14 cellular contexts compared by ENCODE assay signal in the genomic region with DNA sequence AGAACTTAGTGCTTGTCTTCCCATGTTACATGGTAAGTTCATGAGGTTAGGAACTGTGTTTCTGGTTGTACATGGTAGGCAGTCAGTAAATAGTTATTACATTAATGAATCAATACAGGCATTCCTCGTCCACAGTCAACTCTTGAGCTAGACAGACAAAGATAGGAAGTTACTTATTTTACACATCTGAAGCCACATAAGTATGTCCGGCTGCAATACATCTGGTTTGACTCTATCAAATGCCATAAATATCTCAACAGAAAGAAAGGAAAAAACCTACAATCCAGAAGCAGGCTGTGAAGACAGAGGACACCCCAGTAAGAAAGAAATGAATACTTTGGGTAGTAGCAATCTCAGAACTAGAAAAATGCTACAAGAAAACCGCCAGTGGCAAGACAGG.
A peak's percentile ranks its signal among the peaks of the same experiment; 100 is the strongest.
DNase-seq lines count a peak whose midpoint lies in the region; ATAC-seq and TF ChIP-seq lines count a peak whose summit lies in the region.
"Had no signal": no experiment of that assay in that cellular context is flagged by ENCODE, and none has a peak within 500 bp of the region (broad histone marks: within the 10 kb centered on the region; RNA-seq: fewer than 3 reads in every experiment).

No MANE protein-coding gene starts in this region.

- H3K9me2 ChIP-seq in SK-N-SH, result no peaks in the 10 kb centered on the region

- H3K4me1 ChIP-seq in SK-N-SH (ENCODE audit: control insufficient read depth in 1 of 2, insufficient read depth in 2 of 2, low read depth in 1 of 2, low read length in 1 of 2), result peaks cover 4 to 69% of the 10 kb centered on the region in 2 experiments

- peak overlapping the region; percentile 96 for H3K27ac Mint-ChIP-seq in activated naive CD4-positive, alpha-beta T cell treated with anti-CD3 and anti-CD28 coated beads, Interleukin-2, amount 10 ng/mL, durations not matched to agents 7 days and 5 days
- H3K27ac Mint-ChIP-seq in endothelial cell (ENCODE audit: unreplicated experiment) (peak overlapping the region; percentile 43), type B pancreatic cell (no peak overlapping the region)

- H3K36me3 Mint-ChIP-seq in activated naive CD4-positive, alpha-beta T cell treated with anti-CD3 and anti-CD28 coated beads, Interleukin-2, amount 10 ng/mL, durations not matched to agents 7 days and 5 days, result peaks cover 48% of the 10 kb centered on the region
- no peaks in the 10 kb centered on the region for H3K36me3 Mint-ChIP-seq in endothelial cell (ENCODE audit: low read depth, unreplicated experiment)
- peaks cover 22% of the 10 kb centered on the region for H3K36me3 Mint-ChIP-seq in type B pancreatic cell

- H3K27me3 ChIP-seq in SK-N-SH (ENCODE audit: insufficient read depth), result no peaks in the 10 kb centered on the region
- H3K27me3 ChIP-seq: heart left ventricle had no signal

- peaks cover 97% of the 10 kb centered on the region for H3K79me2 ChIP-seq in SK-N-SH (ENCODE audit: insufficient read depth)

- TF ChIP-seq EP300 in SK-N-SH (IDR thresholded peaks at IDR 0.05; ENCODE audit: borderline replicate concordance in 1 of 2, low read depth in 1 of 2, low read length in 1 of 2), result no peak

- no peaks in the 10 kb centered on the region for H3K9me3 ChIP-seq in SK-N-SH
- H3K9me3 ChIP-seq: heart left ventricle had no signal

- peak overlapping the region; percentile 34 for H3K4me3 Mint-ChIP-seq in activated naive CD4-positive, alpha-beta T cell treated with anti-CD3 and anti-CD28 coated beads, Interleukin-2, amount 10 ng/mL, durations not matched to agents 7 days and 5 days
- H3K4me3 Mint-ChIP-seq in endothelial cell (ENCODE audit: unreplicated experiment) (no peak overlapping the region), type B pancreatic cell (peak overlapping the region; percentile 3)

- TF ChIP-seq RAD21 in SK-N-SH (IDR thresholded peaks at IDR 0.05; ENCODE audit: low read length), result no peak

- CTCF ChIA-PET in activated naive CD4-positive, alpha-beta T cell treated with anti-CD3 and anti-CD28 coated beads, Interleukin-2, amount 10 ng/mL, durations not matched to agents 7 days and 5 days (lab: Charles Lee), result interaction anchor here (1.0 to 1.8 kb wide), 5 partner anchors 9 to 86 kb away, joined by 3 to 16 read pairs (median 3); a partner anchor contains a TSS
- CTCF ChIA-PET in SK-N-SH (lab: Yijun Ruan, JAX), result interaction anchor here (0.7 kb wide), 1 partner anchor 87 kb away, joined by 3 read pairs; a partner anchor contains a TSS

- intact Hi-C loops in left colon (cut with DNase I, micrococcal nuclease), result no loop called here

- no peak for DNase-seq in activated naive CD4-positive, alpha-beta T cell treated with anti-CD3 and anti-CD28 coated beads, Interleukin-2, amount 10 ng/mL, durations not matched to agents 7 days and 5 days
- no peak for DNase-seq in activated naive CD4-positive, alpha-beta T cell treated with Interleukin-2 at 50 U/mL for 16 hours
- DNase-seq in SK-N-SH (no peak), endothelial cell (ENCODE audit: low spot score) (no peak), type B pancreatic cell (ENCODE audit: extremely low spot score, unreplicated experiment) (no peak), DMS53 treated with DMSO at 0.1 percent for 48 hours (lab: John Stamatoyannopoulos, UW; ENCODE audit: unreplicated experiment) (no peak), A172 (ENCODE audit: low spot score) (no peak), left colon (no peak)
- DNase-seq: activated CD8-positive, alpha-beta memory T cell treated with anti-CD3 and anti-CD28 coated beads, Interleukin-2, amount 50 U/mL, for 48 hours; heart left ventricle; mesendoderm; NCI-H345; SW 1271 had no signal

- H3K36me3 ChIP-seq in SK-N-SH (replicated peaks in 1 of 2; ENCODE audit: control insufficient read depth in 1 of 2, insufficient read depth in 2 of 2, low read length in 1 of 2), result peaks cover 0 to 7% of the 10 kb centered on the region in 2 experiments
- H3K36me3 ChIP-seq: heart left ventricle had no signal

- peaks cover 96% of the 10 kb centered on the region for H3K4me1 Mint-ChIP-seq in activated naive CD4-positive, alpha-beta T cell treated with anti-CD3 and anti-CD28 coated beads, Interleukin-2, amount 10 ng/mL, durations not matched to agents 7 days and 5 days
- peaks cover 58% of the 10 kb centered on the region for H3K4me1 Mint-ChIP-seq in endothelial cell (ENCODE audit: unreplicated experiment)
- H3K4me1 Mint-ChIP-seq in type B pancreatic cell (ENCODE audit: unreplicated experiment), result peaks cover 53% of the 10 kb centered on the region

- POLR2A ChIA-PET in SK-N-SH (lab: Yijun Ruan, JAX), result no interaction called here

- H3K9me3 Mint-ChIP-seq in activated naive CD4-positive, alpha-beta T cell treated with anti-CD3 and anti-CD28 coated beads, Interleukin-2, amount 10 ng/mL, durations not matched to agents 7 days and 5 days, result peaks cover 2% of the 10 kb centered on the region
- H3K9me3 Mint-ChIP-seq in endothelial cell (ENCODE audit: unreplicated experiment), result no peaks in the 10 kb centered on the region
- H3K9me3 Mint-ChIP-seq in type B pancreatic cell, result peaks cover 3% of the 10 kb centered on the region

- TF ChIP-seq CTCF in SK-N-SH (IDR thresholded peaks at IDR 0.05), result no peak
- no peak for TF ChIP-seq CTCF in endothelial cell (IDR thresholded peaks at IDR 0.05; ENCODE audit: unreplicated experiment)
- no peak for TF ChIP-seq CTCF in type B pancreatic cell (conservative IDR thresholded peaks at IDR 0.05)

- no peaks in the 10 kb centered on the region for H4K20me1 ChIP-seq in SK-N-SH (ENCODE audit: insufficient read depth)

- 57% methylated on average over 3 of the region's 3 CpGs for WGBS in SK-N-SH (ENCODE audit: low lambda C conversion rate)

- no peak overlapping the region for H2AFZ ChIP-seq in SK-N-SH (ENCODE audit: low read depth)

- ATAC-seq in left colon, result no peak
- ATAC-seq: heart left ventricle, HepG2 had no signal

- peaks cover 19% of the 10 kb centered on the region for H3F3A ChIP-seq in SK-N-SH (replicated peaks; ENCODE audit: insufficient read depth)

- H3K4me3 ChIP-seq in SK-N-SH (ENCODE audit: low read depth in 2 of 2, low read length in 1 of 2), result no peak overlapping the region
- H3K4me3 ChIP-seq: heart left ventricle had no signal

- peak overlapping the region; percentile 78 to 85; a peak in 3 of 4 replicates for H3K27ac ChIP-seq in SK-N-SH (ENCODE audit: low read depth in 2 of 2, low read length in 1 of 2)

- no peaks in the 10 kb centered on the region for H3K27me3 Mint-ChIP-seq in activated naive CD4-positive, alpha-beta T cell treated with anti-CD3 and anti-CD28 coated beads, Interleukin-2, amount 10 ng/mL, durations not matched to agents 7 days and 5 days
- H3K27me3 Mint-ChIP-seq in endothelial cell (ENCODE audit: unreplicated experiment), result peaks cover 5% of the 10 kb centered on the region
- no peaks in the 10 kb centered on the region for H3K27me3 Mint-ChIP-seq in type B pancreatic cell

- H3K9ac ChIP-seq in SK-N-SH, result peak overlapping the region; percentile 6; the same call in 1 of the 2 replicates

- peak overlapping the region; percentile 34; the same call in 1 of the 2 replicates for H3K4me2 ChIP-seq in SK-N-SH

TF ChIP-seq in SK-N-SH, 30 proteins besides CTCF, POLR2A, EP300 and RAD21:
- TF ChIP-seq TCF12 (IDR thresholded peaks at IDR 0.05) (peak; percentile 68), YY1 (IDR thresholded peaks at IDR 0.05; ENCODE audit: low read depth) (no peak), POLR2AphosphoS5 (IDR thresholded peaks at IDR 0.05; ENCODE audit: low read depth, low read length) (peak; percentile 26; the same call in 1 of the 2 replicates), FOSL2 (IDR thresholded peaks at IDR 0.05; ENCODE audit: borderline replicate concordance, low read depth) (no peak), MEF2A (IDR thresholded peaks at IDR 0.05; ENCODE audit: borderline replicate concordance, low read depth) (no peak), FOXJ3 (CRISPR knock-in tag; IDR thresholded peaks at IDR 0.05) (no peak)
- TF ChIP-seq, protein P1, sequence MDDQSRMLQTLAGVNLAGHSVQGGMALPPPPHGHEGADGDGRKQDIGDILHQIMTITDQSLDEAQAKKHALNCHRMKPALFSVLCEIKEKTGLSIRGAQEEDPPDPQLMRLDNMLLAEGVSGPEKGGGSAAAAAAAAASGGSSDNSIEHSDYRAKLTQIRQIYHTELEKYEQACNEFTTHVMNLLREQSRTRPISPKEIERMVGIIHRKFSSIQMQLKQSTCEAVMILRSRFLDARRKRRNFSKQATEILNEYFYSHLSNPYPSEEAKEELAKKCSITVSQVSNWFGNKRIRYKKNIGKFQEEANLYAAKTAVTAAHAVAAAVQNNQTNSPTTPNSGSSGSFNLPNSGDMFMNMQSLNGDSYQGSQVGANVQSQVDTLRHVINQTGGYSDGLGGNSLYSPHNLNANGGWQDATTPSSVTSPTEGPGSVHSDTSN (IDR thresholded peaks at IDR 0.05), result peak; percentile 45
- TF ChIP-seq, protein P2, sequence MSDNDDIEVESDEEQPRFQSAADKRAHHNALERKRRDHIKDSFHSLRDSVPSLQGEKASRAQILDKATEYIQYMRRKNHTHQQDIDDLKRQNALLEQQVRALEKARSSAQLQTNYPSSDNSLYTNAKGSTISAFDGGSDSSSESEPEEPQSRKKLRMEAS (IDR thresholded peaks at IDR 0.05; ENCODE audit: low read depth), result no peak
